ENCODE assay signal across 24 cellular contexts in genomic region chr13:30081331-30081730, GRCh38.
"Had no signal": no experiment of that assay in that cellular context is flagged by ENCODE, and none has a peak within 500 bp of the region (broad histone marks: within the 10 kb centered on the region; RNA-seq: fewer than 3 reads in every experiment).

No MANE protein-coding gene starts in this region.

- ATAC-seq: effector memory CD8-positive, alpha-beta T cell; esophagus mucosa; foreskin keratinocyte; gastrocnemius medialis; gastroesophageal sphincter; heart left ventricle; heart right ventricle had no signal

- H3K4me1 ChIP-seq: colonic mucosa, esophagus squamous epithelium, foreskin keratinocyte, gastrocnemius medialis, gastroesophageal sphincter, heart left ventricle, heart right ventricle had no signal

- H3K9me3 ChIP-seq: colonic mucosa had no signal

- H3K9me3 Mint-ChIP-seq: effector memory CD8-positive, alpha-beta T cell had no signal

- H3K27me3 ChIP-seq: colonic mucosa, dorsolateral prefrontal cortex, gastrocnemius medialis, gastroesophageal sphincter had no signal

- H3K27ac Mint-ChIP-seq: dendritic cell treated with granulocyte-macrophage colony-stimulating factor and Interleukin-4, amounts not matched to agents 40 ng/mL and 50 ng/mL, for 4 days; effector memory CD8-positive, alpha-beta T cell; endodermal cell had no signal

- H3K4me3 Mint-ChIP-seq: dendritic cell treated with granulocyte-macrophage colony-stimulating factor and Interleukin-4, amounts not matched to agents 40 ng/mL and 50 ng/mL, for 4 days; effector memory CD8-positive, alpha-beta T cell; endodermal cell had no signal

- H3K4me3 ChIP-seq: colonic mucosa, coronary artery, dorsolateral prefrontal cortex, esophagus squamous epithelium, gastrocnemius medialis, gastroesophageal sphincter, heart left ventricle, heart right ventricle had no signal

- DNase-seq: colonic mucosa; cortex of kidney; dermis blood vessel endothelial cell; dorsolateral prefrontal cortex; effector CD4-positive, alpha-beta T cell; effector CD8-positive, alpha-beta T cell; effector memory CD4-positive, alpha-beta T cell; effector memory CD8-positive, alpha-beta T cell; endodermal cell; erythroblast; esophagus squamous epithelium; foreskin fibroblast; foreskin keratinocyte; foreskin melanocyte; gastrocnemius medialis; glutamatergic neuron; head of caudate nucleus; heart left ventricle; heart right ventricle had no signal

- H3K27ac ChIP-seq: colonic mucosa, coronary artery, dorsolateral prefrontal cortex, epithelial cell of prostate, esophagus squamous epithelium, foreskin keratinocyte, gastrocnemius medialis, gastroesophageal sphincter, heart left ventricle, heart right ventricle had no signal

- H3K36me3 ChIP-seq: colonic mucosa, esophagus squamous epithelium, gastrocnemius medialis, gastroesophageal sphincter, heart left ventricle, heart right ventricle had no signal
